Comparison of ENCODE assay signal across 34 cellular contexts in the genomic region with DNA sequence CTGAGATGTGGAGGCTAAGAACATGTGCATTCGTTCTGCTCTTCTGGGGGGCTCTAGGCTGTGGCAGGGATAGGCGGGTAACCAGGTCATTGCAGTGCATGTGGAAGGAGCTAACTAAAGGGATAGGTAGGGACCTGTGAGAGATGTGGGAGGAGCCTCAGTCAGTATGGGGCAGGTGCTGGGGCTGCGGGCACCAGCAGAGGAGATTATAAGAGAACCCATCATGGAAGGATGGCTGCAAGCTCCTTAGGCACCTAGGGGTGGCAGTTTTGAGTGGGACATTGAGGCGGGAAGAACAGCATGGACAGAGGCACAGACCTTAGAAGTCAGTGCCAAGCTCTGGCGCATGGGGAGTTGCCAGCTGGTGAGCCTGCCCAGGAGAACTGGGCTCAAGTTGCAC. TPM values are rescaled to one million over a fixed set of nuclear protein-coding genes. Genes with fewer than 3 reads are reported as not detected.
"Had no signal": no experiment of that assay in that cellular context is flagged by ENCODE, and none has a peak within 500 bp of the region (broad histone marks: within the 10 kb centered on the region; RNA-seq: fewer than 3 reads in every experiment).

No MANE protein-coding gene starts in this region.

- H3K9me3 ChIP-seq: adrenal gland, body of pancreas, esophagus muscularis mucosa, gastrocnemius medialis, heart right ventricle had no signal

- H3K4me3 Mint-ChIP-seq: activated B cell treated with CpG ODN at 0.5 μM for 24 hours; activated CD4-positive, alpha-beta memory T cell treated with anti-CD3 and anti-CD28 coated beads for 36 hours; activated CD8-positive, alpha-beta memory T cell treated with anti-CD3 and anti-CD28 coated beads, Interleukin-2, amount 10 ng/mL, durations not matched to agents 7 days and 5 days; activated CD8-positive, alpha-beta T cell treated with anti-CD3 and anti-CD28 coated beads, Interleukin-2, amount 10 ng/mL, durations not matched to agents 7 days and 5 days; activated naive CD4-positive, alpha-beta T cell treated with anti-CD3 and anti-CD28 coated beads for 36 hours; activated naive CD4-positive, alpha-beta T cell treated with anti-CD3 and anti-CD28 coated beads, Interleukin-2, amount 50 U/mL, for 24 hours; activated naive CD8-positive, alpha-beta T cell treated with anti-CD3 and anti-CD28 coated beads for 36 hours; activated naive CD8-positive, alpha-beta T cell treated with anti-CD3 and anti-CD28 coated beads, Interleukin-2, amount 50 U/mL, for 24 hours; activated T-helper 1 cell treated with anti-CD3 and anti-CD28 coated beads, Interleukin-12 subunit alpha, Interleukin-12 subunit beta, Interleukin-2, Interleukin-4 antibody, amounts not matched to agents 30 ng/mL and 10 ng/mL and 1 ng/mL, durations not matched to agents 14 hours and 24 hours and 36 hours; effector memory CD8-positive, alpha-beta T cell; T-cell; T-helper 1 cell treated with Interleukin-12 subunit alpha and Interleukin-12 subunit beta and Interleukin-4 antibody, amounts not matched to agents 30 μg/mL and 1 μg/mL, for 36 hours; T-helper 2 cell treated with Interferon-gamma antibody and Interleukin-4, amounts not matched to agents 5 μg/mL and 100 μg/mL, for 36 hours had no signal

- H3K27ac Mint-ChIP-seq: activated B cell treated with CpG ODN at 0.5 μM for 24 hours; activated CD4-positive, alpha-beta memory T cell treated with anti-CD3 and anti-CD28 coated beads for 36 hours; activated CD8-positive, alpha-beta memory T cell treated with anti-CD3 and anti-CD28 coated beads, Interleukin-2, amount 10 ng/mL, durations not matched to agents 7 days and 5 days; activated CD8-positive, alpha-beta T cell treated with anti-CD3 and anti-CD28 coated beads, Interleukin-2, amount 10 ng/mL, durations not matched to agents 7 days and 5 days; activated naive CD4-positive, alpha-beta T cell treated with anti-CD3 and anti-CD28 coated beads for 36 hours; activated naive CD4-positive, alpha-beta T cell treated with anti-CD3 and anti-CD28 coated beads, Interleukin-2, amount 50 U/mL, for 24 hours; activated naive CD8-positive, alpha-beta T cell treated with anti-CD3 and anti-CD28 coated beads for 36 hours; activated naive CD8-positive, alpha-beta T cell treated with anti-CD3 and anti-CD28 coated beads, Interleukin-2, amount 50 U/mL, for 24 hours; activated T-helper 1 cell treated with anti-CD3 and anti-CD28 coated beads, Interleukin-12 subunit alpha, Interleukin-12 subunit beta, Interleukin-2, Interleukin-4 antibody, amounts not matched to agents 30 ng/mL and 10 ng/mL and 1 ng/mL, durations not matched to agents 14 hours and 24 hours and 36 hours; activated T-helper 2 cell treated with anti-CD3 and anti-CD28 coated beads, Interferon-gamma antibody, Interleukin-2, Interleukin-4, amounts not matched to agents 10 μg/mL and 5 μg/mL and 100 μg/mL, durations not matched to agents 14 hours and 24 hours and 36 hours; effector memory CD8-positive, alpha-beta T cell; T-cell; T-helper 1 cell treated with Interleukin-12 subunit alpha and Interleukin-12 subunit beta and Interleukin-4 antibody, amounts not matched to agents 30 μg/mL and 1 μg/mL, for 36 hours; T-helper 2 cell treated with Interferon-gamma antibody and Interleukin-4, amounts not matched to agents 5 μg/mL and 100 μg/mL, for 36 hours had no signal

- H3K4me1 Mint-ChIP-seq: activated B cell treated with CpG ODN at 0.5 μM for 24 hours; activated CD8-positive, alpha-beta memory T cell treated with anti-CD3 and anti-CD28 coated beads, Interleukin-2, amount 10 ng/mL, durations not matched to agents 7 days and 5 days; activated naive CD4-positive, alpha-beta T cell treated with anti-CD3 and anti-CD28 coated beads, Interleukin-2, amount 50 U/mL, for 24 hours; activated naive CD8-positive, alpha-beta T cell treated with anti-CD3 and anti-CD28 coated beads for 36 hours; activated naive CD8-positive, alpha-beta T cell treated with anti-CD3 and anti-CD28 coated beads, Interleukin-2, amount 50 U/mL, for 24 hours; T-cell had no signal

- H3K27me3 ChIP-seq: adrenal gland, body of pancreas, esophagus muscularis mucosa, foreskin keratinocyte, gastrocnemius medialis, heart right ventricle had no signal

- H3K4me3 ChIP-seq: adrenal gland, body of pancreas, esophagus muscularis mucosa, gastrocnemius medialis, heart right ventricle had no signal

- H3K36me3 Mint-ChIP-seq: activated CD4-positive, alpha-beta memory T cell treated with anti-CD3 and anti-CD28 coated beads for 36 hours; activated CD8-positive, alpha-beta memory T cell treated with anti-CD3 and anti-CD28 coated beads, Interleukin-2, amount 10 ng/mL, durations not matched to agents 7 days and 5 days had no signal

- H3K4me1 ChIP-seq: adrenal gland, body of pancreas, esophagus muscularis mucosa, foreskin keratinocyte, gastrocnemius medialis, heart right ventricle had no signal

- ATAC-seq: activated CD4-positive, CD25-positive, alpha-beta regulatory T cell treated with anti-CD3 and anti-CD28 coated beads, Interleukin-2, amount 50 U/mL, for 24 hours; activated CD8-positive, alpha-beta memory T cell treated with anti-CD3 and anti-CD28 coated beads, Interleukin-2, amount 10 ng/mL, durations not matched to agents 7 days and 5 days; activated CD8-positive, alpha-beta T cell treated with anti-CD3 and anti-CD28 coated beads, Interleukin-2, amount 10 ng/mL, durations not matched to agents 7 days and 5 days; activated naive CD8-positive, alpha-beta T cell treated with anti-CD3 and anti-CD28 coated beads, Interleukin-2, amount 50 U/mL, for 24 hours; body of pancreas; effector memory CD8-positive, alpha-beta T cell; foreskin keratinocyte; gastrocnemius medialis; heart right ventricle; T-cell had no signal

- H3K27ac ChIP-seq: adrenal gland, body of pancreas, esophagus muscularis mucosa, foreskin keratinocyte, gastrocnemius medialis, heart right ventricle, WERI-Rb-1 had no signal

- DNase-seq: activated B cell treated with CpG ODN at 0.5 μM for 24 hours; activated CD4-positive, alpha-beta memory T cell treated with anti-CD3 and anti-CD28 coated beads for 36 hours; activated CD4-positive, alpha-beta T cell treated with anti-CD3 and anti-CD28 coated beads, Interleukin-2, amount 50 U/mL, for 1 hour; activated CD8-positive, alpha-beta memory T cell treated with anti-CD3 and anti-CD28 coated beads, Interleukin-2, amount 10 ng/mL, durations not matched to agents 7 days and 5 days; activated CD8-positive, alpha-beta memory T cell treated with anti-CD3 and anti-CD28 coated beads, Interleukin-2, amount 50 U/mL, for 4 hours; activated CD8-positive, alpha-beta T cell treated with anti-CD3 and anti-CD28 coated beads, Interleukin-2, amount 10 ng/mL, durations not matched to agents 7 days and 5 days; activated effector memory CD4-positive, alpha-beta T cell treated with anti-CD3 and anti-CD28 coated beads, Interleukin-2, amount 50 U/mL, for 16 hours; activated naive CD4-positive, alpha-beta T cell treated with anti-CD3 and anti-CD28 coated beads for 36 hours; activated naive CD8-positive, alpha-beta T cell treated with anti-CD3 and anti-CD28 coated beads for 36 hours; activated naive CD8-positive, alpha-beta T cell treated with anti-CD3 and anti-CD28 coated beads, Interleukin-2, amount 50 U/mL, for 24 hours; activated T-cell treated with anti-CD3 and anti-CD28 coated beads, Interleukin-2, amount 50 U/mL, for 1 hour; activated T-cell treated with anti-CD3 and anti-CD28 coated beads, Interleukin-2, amount 50 U/mL, for 48 hours; adrenal gland; aorta; body of pancreas; cortex of kidney; dermis blood vessel endothelial cell; effector CD4-positive, alpha-beta T cell; effector memory CD8-positive, alpha-beta T cell; foreskin keratinocyte; gastrocnemius medialis; heart right ventricle; T-cell; T1000; WERI-Rb-1 had no signal

- H3K27me3 Mint-ChIP-seq: activated B cell treated with CpG ODN at 0.5 μM for 24 hours; activated CD4-positive, alpha-beta memory T cell treated with anti-CD3 and anti-CD28 coated beads for 36 hours; activated naive CD4-positive, alpha-beta T cell treated with anti-CD3 and anti-CD28 coated beads, Interleukin-2, amount 50 U/mL, for 24 hours; activated naive CD8-positive, alpha-beta T cell treated with anti-CD3 and anti-CD28 coated beads for 36 hours had no signal

- H3K36me3 ChIP-seq: WERI-Rb-1 had no signal

- H3K9me3 Mint-ChIP-seq: activated B cell treated with CpG ODN at 0.5 μM for 24 hours; activated CD4-positive, alpha-beta memory T cell treated with anti-CD3 and anti-CD28 coated beads for 36 hours; activated naive CD4-positive, alpha-beta T cell treated with anti-CD3 and anti-CD28 coated beads for 36 hours; activated naive CD4-positive, alpha-beta T cell treated with anti-CD3 and anti-CD28 coated beads, Interleukin-2, amount 50 U/mL, for 24 hours; activated naive CD8-positive, alpha-beta T cell treated with anti-CD3 and anti-CD28 coated beads for 36 hours; activated naive CD8-positive, alpha-beta T cell treated with anti-CD3 and anti-CD28 coated beads, Interleukin-2, amount 50 U/mL, for 24 hours; activated T-helper 1 cell treated with anti-CD3 and anti-CD28 coated beads, Interleukin-12 subunit alpha, Interleukin-12 subunit beta, Interleukin-2, Interleukin-4 antibody, amounts not matched to agents 30 ng/mL and 10 ng/mL and 1 ng/mL, durations not matched to agents 14 hours and 24 hours and 36 hours; activated T-helper 2 cell treated with anti-CD3 and anti-CD28 coated beads, Interferon-gamma antibody, Interleukin-2, Interleukin-4, amounts not matched to agents 10 μg/mL and 5 μg/mL and 100 μg/mL, durations not matched to agents 14 hours and 24 hours and 36 hours; effector memory CD8-positive, alpha-beta T cell; T-cell; T-helper 1 cell treated with Interleukin-12 subunit alpha and Interleukin-12 subunit beta and Interleukin-4 antibody, amounts not matched to agents 30 μg/mL and 1 μg/mL, for 36 hours; T-helper 2 cell treated with Interferon-gamma antibody and Interleukin-4, amounts not matched to agents 5 μg/mL and 100 μg/mL, for 36 hours had no signal

RNA-seq across cellular contexts. Expression of gene CLDN22, which starts 7.2 kb away (rescaled TPM):
- total RNA-seq: activated B cell treated with CpG ODN at 0.5 μM for 24 hours; activated CD4-positive, alpha-beta memory T cell treated with anti-CD3 and anti-CD28 coated beads for 36 hours; activated CD8-positive, alpha-beta memory T cell treated with anti-CD3 and anti-CD28 coated beads for 36 hours; activated CD8-positive, alpha-beta memory T cell treated with anti-CD3 and anti-CD28 coated beads, Interleukin-2, amount 10 ng/mL, durations not matched to agents 7 days and 5 days; activated CD8-positive, alpha-beta T cell treated with anti-CD3 and anti-CD28 coated beads, Interleukin-2, amount 10 ng/mL, durations not matched to agents 7 days and 5 days; activated naive CD4-positive, alpha-beta T cell treated with anti-CD3 and anti-CD28 coated beads for 36 hours; activated naive CD8-positive, alpha-beta T cell treated with anti-CD3 and anti-CD28 coated beads for 36 hours; activated T-helper 1 cell treated with anti-CD3 and anti-CD28 coated beads, Interleukin-12 subunit alpha, Interleukin-12 subunit beta, Interleukin-2, Interleukin-4 antibody, amounts not matched to agents 30 ng/mL and 10 ng/mL and 1 ng/mL, durations not matched to agents 14 hours and 24 hours and 36 hours; activated T-helper 2 cell treated with anti-CD3 and anti-CD28 coated beads, Interferon-gamma antibody, Interleukin-2, Interleukin-4, amounts not matched to agents 10 μg/mL and 5 μg/mL and 100 μg/mL, durations not matched to agents 14 hours and 24 hours and 36 hours; adrenal gland; aorta; body of pancreas; chondrocyte; dermis blood vessel endothelial cell; esophagus muscularis mucosa; foreskin keratinocyte; gastrocnemius medialis; heart right ventricle; T-cell had no signal
- polyA plus RNA-seq: adrenal gland, aorta, foreskin keratinocyte, heart right ventricle had no signal

RNA-seq across cellular contexts. Expression of gene CLDN24, which starts 9.4 kb away (rescaled TPM):
- total RNA-seq: activated B cell treated with CpG ODN at 0.5 μM for 24 hours; activated CD4-positive, alpha-beta memory T cell treated with anti-CD3 and anti-CD28 coated beads for 36 hours; activated CD8-positive, alpha-beta memory T cell treated with anti-CD3 and anti-CD28 coated beads for 36 hours; activated CD8-positive, alpha-beta memory T cell treated with anti-CD3 and anti-CD28 coated beads, Interleukin-2, amount 10 ng/mL, durations not matched to agents 7 days and 5 days; activated CD8-positive, alpha-beta T cell treated with anti-CD3 and anti-CD28 coated beads, Interleukin-2, amount 10 ng/mL, durations not matched to agents 7 days and 5 days; activated naive CD4-positive, alpha-beta T cell treated with anti-CD3 and anti-CD28 coated beads for 36 hours; activated naive CD8-positive, alpha-beta T cell treated with anti-CD3 and anti-CD28 coated beads for 36 hours; activated T-helper 1 cell treated with anti-CD3 and anti-CD28 coated beads, Interleukin-12 subunit alpha, Interleukin-12 subunit beta, Interleukin-2, Interleukin-4 antibody, amounts not matched to agents 30 ng/mL and 10 ng/mL and 1 ng/mL, durations not matched to agents 14 hours and 24 hours and 36 hours; activated T-helper 2 cell treated with anti-CD3 and anti-CD28 coated beads, Interferon-gamma antibody, Interleukin-2, Interleukin-4, amounts not matched to agents 10 μg/mL and 5 μg/mL and 100 μg/mL, durations not matched to agents 14 hours and 24 hours and 36 hours; adrenal gland; aorta; body of pancreas; chondrocyte; dermis blood vessel endothelial cell; esophagus muscularis mucosa; foreskin keratinocyte; gastrocnemius medialis; heart right ventricle; T-cell had no signal
- polyA plus RNA-seq: adrenal gland, aorta, foreskin keratinocyte, heart right ventricle had no signal
